8 cellular contexts compared by ENCODE assay signal in the genomic region with DNA sequence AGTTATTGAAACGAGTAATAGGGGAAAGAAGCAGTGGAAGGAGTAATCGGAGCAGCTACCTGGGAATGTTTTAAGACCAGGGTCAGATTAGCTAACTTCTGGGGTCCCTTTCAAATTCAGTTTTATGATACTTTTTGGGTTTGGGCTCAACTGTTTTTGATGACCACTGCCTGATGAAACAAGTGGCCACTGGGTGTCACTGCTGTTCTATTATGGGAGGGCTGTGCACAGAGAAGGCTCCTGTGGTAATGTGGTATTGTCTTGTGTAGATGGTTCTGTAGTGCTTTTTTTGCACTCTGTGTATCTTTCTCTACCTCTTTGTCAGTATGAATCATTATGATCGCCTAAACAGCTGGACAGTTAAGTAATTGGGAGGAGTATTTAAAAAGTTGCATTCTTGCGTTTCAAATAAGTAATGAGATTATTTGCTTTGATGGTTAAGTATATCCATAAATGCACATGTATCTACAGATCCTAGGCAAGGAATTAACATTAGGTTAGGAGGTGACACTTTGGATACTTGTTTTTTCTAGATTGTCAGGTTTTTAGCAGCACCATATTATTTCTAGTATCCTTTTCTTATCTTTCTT.
DNase-seq lines count a peak whose midpoint lies in the region; ATAC-seq and TF ChIP-seq lines count a peak whose summit lies in the region.

No MANE protein-coding gene starts in this region.

- H3K4me1 ChIP-seq in heart right ventricle = no peaks in the 10 kb centered on the region

- no peak overlapping the region for H3K4me3 ChIP-seq in heart right ventricle

- no peaks in the 10 kb centered on the region for H3K36me3 ChIP-seq in heart right ventricle

- intact Hi-C loops in heart right ventricle (cut with DNase I) = loop anchor here in 8 of 10 donors (2.0 to 10.0 kb wide), 4 partner anchors 575 to 1555 kb away; no protein-coding TSS in a partner anchor

- peaks cover 4% of the 10 kb centered on the region for H3K4me1 Mint-ChIP-seq in activated naive CD8-positive, alpha-beta T cell treated with anti-CD3 and anti-CD28 coated beads for 36 hours

- DNase-seq in DMS53 (lab: John Stamatoyannopoulos, UW) (peak; percentile 83), NCI-H446 treated with DMSO at 0.1 percent for 48 hours (lab: John Stamatoyannopoulos, UW) (peak; percentile 46), heart right ventricle (peak in 1 of 2 donors; percentile 47), pulmonary artery endothelial cell (ENCODE audit: low read depth, low spot score) (peak; percentile 5)
- peak; percentile 33 for DNase-seq in activated naive CD8-positive, alpha-beta T cell treated with anti-CD3 and anti-CD28 coated beads for 36 hours
- DNase-seq in activated effector memory CD4-positive, alpha-beta T cell treated with anti-CD3 and anti-CD28 coated beads, Interleukin-2, amount 50 U/mL, for 16 hours = no peak

- no peak overlapping the region for H3K27ac Mint-ChIP-seq in activated naive CD8-positive, alpha-beta T cell treated with anti-CD3 and anti-CD28 coated beads for 36 hours

- H3K9me3 ChIP-seq in heart right ventricle = peaks cover 0 to 5% (median 0%) of the 10 kb centered on the region in 11 donors

- peak; percentile 38 to 76 (median 67) for TF ChIP-seq CTCF in heart right ventricle (IDR thresholded peaks at IDR 0.05)

- no peak overlapping the region for H3K27ac ChIP-seq in heart right ventricle

- no peak overlapping the region for H3K4me3 Mint-ChIP-seq in activated naive CD8-positive, alpha-beta T cell treated with anti-CD3 and anti-CD28 coated beads for 36 hours

- ATAC-seq in GM19372 (IDR thresholded peaks at IDR 0.05; ENCODE audit: low read depth, unreplicated experiment) (peak; percentile 90), HG03342 (IDR thresholded peaks at IDR 0.05; ENCODE audit: unreplicated experiment) (peak; percentile 83), heart right ventricle (peak in 5 of 8 donors; percentile 55 to 76 (median 64))

- peaks cover 1% of the 10 kb centered on the region for H3K9me3 Mint-ChIP-seq in activated naive CD8-positive, alpha-beta T cell treated with anti-CD3 and anti-CD28 coated beads for 36 hours

- 28 to 35% methylated on average over 4 of the region's 4 CpGs for WGBS in heart right ventricle, 2 donors

- peaks cover 0 to 6% (median 0%) of the 10 kb centered on the region in 7 donors for H3K27me3 ChIP-seq in heart right ventricle

- H3K27me3 Mint-ChIP-seq in activated naive CD8-positive, alpha-beta T cell treated with anti-CD3 and anti-CD28 coated beads for 36 hours = no peaks in the 10 kb centered on the region

- no peaks in the 10 kb centered on the region for H3K36me3 Mint-ChIP-seq in activated naive CD8-positive, alpha-beta T cell treated with anti-CD3 and anti-CD28 coated beads for 36 hours
